In genomic region chr11:127859941-127860354, GRCh38 we compare ENCODE assay signal across 17 cellular contexts.
A peak's percentile ranks its signal among the peaks of the same experiment; 100 is the strongest.
DNase-seq lines count a peak whose midpoint lies in the region; ATAC-seq and TF ChIP-seq lines count a peak whose summit lies in the region.
"Had no signal": no experiment of that assay in that cellular context is flagged by ENCODE, and none has a peak within 500 bp of the region (broad histone marks: within the 10 kb centered on the region; RNA-seq: fewer than 3 reads in every experiment).

No MANE protein-coding gene starts in this region.

- intact Hi-C loops in mucosa of descending colon (cut with DNase I, micrococcal nuclease), result no loop called here

- no peak overlapping the region for H3K4me3 ChIP-seq in BLaER1
- no peak overlapping the region for H3K4me3 ChIP-seq in mucosa of descending colon
- H3K4me3 ChIP-seq: GM23338, right atrium auricular region, thoracic aorta had no signal

- H3K9ac ChIP-seq in BLaER1, result no peak overlapping the region

- peak; percentile 4 for DNase-seq in HT1080 (ENCODE audit: low read depth)
- peak; percentile 13 for DNase-seq in T1000 (lab: John Stamatoyannopoulos, UW)
- peak in 1 of 3 donors; percentile 5 for DNase-seq in mucosa of descending colon
- no peak for DNase-seq in cerebellar cortex (ENCODE audit: low spot score)
- DNase-seq in activated CD4-positive, CD25-positive, alpha-beta regulatory T cell treated with anti-CD3 and anti-CD28 coated beads, Interleukin-2, amount 50 U/mL, for 72 hours, result no peak
- no peak for DNase-seq in NCI-H345 treated with DMSO at 0.1 percent for 48 hours (lab: John Stamatoyannopoulos, UW; ENCODE audit: unreplicated experiment)
- no peak for DNase-seq in NCI-H2227 (lab: John Stamatoyannopoulos, UW; ENCODE audit: unreplicated experiment)
- DNase-seq: activated CD4-positive, alpha-beta T cell treated with anti-CD3 and anti-CD28 coated beads, Interleukin-2, amount 10 ng/mL, durations not matched to agents 24 days and 14 days; activated CD8-positive, alpha-beta memory T cell treated with anti-CD3 and anti-CD28 coated beads, Interleukin-2, amount 50 U/mL, for 4 hours; activated effector memory CD4-positive, alpha-beta T cell treated with Interleukin-2 at 50 U/mL for 16 hours; left cardiac atrium had no signal

- no peak for TF ChIP-seq CTCF in mucosa of descending colon (IDR thresholded peaks at IDR 0.05)

- H3K4me2 ChIP-seq in BLaER1, result peak overlapping the region; percentile 75
- H3K4me2 ChIP-seq: GM23338 had no signal

- no peaks in the 10 kb centered on the region for H4K20me1 ChIP-seq in BLaER1

- H3K36me3 ChIP-seq in BLaER1 (no peaks in the 10 kb centered on the region), mucosa of descending colon (ENCODE audit: low read depth) (no peaks in the 10 kb centered on the region)
- H3K36me3 ChIP-seq: neutrophil, right atrium auricular region, thoracic aorta had no signal

- peak overlapping the region; percentile 58 for H3K27ac ChIP-seq in BLaER1
- H3K27ac ChIP-seq: neutrophil, right atrium auricular region, thoracic aorta had no signal

- H3K9me3 ChIP-seq in BLaER1, result no peaks in the 10 kb centered on the region
- H3K9me3 ChIP-seq in mucosa of descending colon, result no peaks in the 10 kb centered on the region
- H3K9me3 ChIP-seq: neutrophil, right atrium auricular region, thoracic aorta had no signal

- H3K27me3 ChIP-seq in BLaER1, result no peaks in the 10 kb centered on the region
- H3K27me3 ChIP-seq: neutrophil, right atrium auricular region had no signal

- ATAC-seq in mucosa of descending colon, result peak; percentile 64
- ATAC-seq: esophagus mucosa, GM23338, left cardiac atrium had no signal

- H3K4me1 ChIP-seq in BLaER1 (peaks cover 30% of the 10 kb centered on the region), mucosa of descending colon (ENCODE audit: low read depth) (no peaks in the 10 kb centered on the region)
- H3K4me1 ChIP-seq: right atrium auricular region had no signal

Comparison
In these comparisons a context has a peak if more than half of its experiments do, and no peak if none do; other contexts are left out.
1. DNase-seq: peak in HT1080 (single experiment) and T1000 (single experiment); none in cerebellar cortex (single experiment), activated CD4-positive, CD25-positive, alpha-beta regulatory T cell treated with anti-CD3 and anti-CD28 coated beads, Interleukin-2, amount 50 U/mL, for 72 hours (single experiment), NCI-H345 treated with DMSO at 0.1 percent for 48 hours (single experiment) and NCI-H2227 (single experiment).